Comparison of ENCODE assay signal across 1 cellular context in the genomic region with DNA sequence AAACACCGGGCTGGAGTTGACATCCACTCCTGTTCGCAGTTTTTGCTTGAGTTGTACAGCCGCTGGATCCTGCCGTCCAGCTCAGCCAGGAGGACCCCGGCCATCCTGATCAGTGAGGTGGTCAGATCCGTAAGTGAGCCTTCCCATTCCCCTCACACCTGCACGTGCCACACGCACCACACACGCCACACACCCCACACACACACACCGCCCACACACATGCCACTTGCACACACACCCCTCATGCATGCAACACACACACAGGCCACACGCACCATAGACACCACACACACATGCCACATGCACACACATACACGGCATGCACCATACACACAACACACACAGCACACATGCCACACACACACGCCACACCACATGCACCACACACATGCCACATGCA.
TF ChIP-seq lines count a peak whose summit lies in the region.

No MANE protein-coding gene starts in this region.

TF ChIP-seq in H1, 55 proteins besides CTCF, POLR2A, EP300 and RAD21:
- TF ChIP-seq SP4 (IDR thresholded peaks at IDR 0.05; ENCODE audit: low read length): no peak
- TF ChIP-seq CREB1 (IDR thresholded peaks at IDR 0.05): no peak
- TF ChIP-seq RXRA (IDR thresholded peaks at IDR 0.05; ENCODE audit: insufficient read depth, low read depth, low read length): no peak
- TF ChIP-seq ASH2L (IDR thresholded peaks at IDR 0.05; ENCODE audit: low read length): no peak
- no peak for TF ChIP-seq NANOG (IDR thresholded peaks at IDR 0.05; ENCODE audit: insufficient read depth, low read depth, low read length, poor library complexity, severe bottlenecking)
- no peak for TF ChIP-seq EZH2 (IDR thresholded peaks at IDR 0.05; ENCODE audit: low read depth, low read length, severe bottlenecking)
- TF ChIP-seq SUZ12 (IDR thresholded peaks at IDR 0.05; ENCODE audit: low read length): no peak
- TF ChIP-seq SIRT6 (IDR thresholded peaks at IDR 0.05; ENCODE audit: low read length): no peak
TF ChIP-seq in H1: peak in this region for 0.
